Comparison of ENCODE assay signal across 8 cellular contexts in the genomic region with DNA sequence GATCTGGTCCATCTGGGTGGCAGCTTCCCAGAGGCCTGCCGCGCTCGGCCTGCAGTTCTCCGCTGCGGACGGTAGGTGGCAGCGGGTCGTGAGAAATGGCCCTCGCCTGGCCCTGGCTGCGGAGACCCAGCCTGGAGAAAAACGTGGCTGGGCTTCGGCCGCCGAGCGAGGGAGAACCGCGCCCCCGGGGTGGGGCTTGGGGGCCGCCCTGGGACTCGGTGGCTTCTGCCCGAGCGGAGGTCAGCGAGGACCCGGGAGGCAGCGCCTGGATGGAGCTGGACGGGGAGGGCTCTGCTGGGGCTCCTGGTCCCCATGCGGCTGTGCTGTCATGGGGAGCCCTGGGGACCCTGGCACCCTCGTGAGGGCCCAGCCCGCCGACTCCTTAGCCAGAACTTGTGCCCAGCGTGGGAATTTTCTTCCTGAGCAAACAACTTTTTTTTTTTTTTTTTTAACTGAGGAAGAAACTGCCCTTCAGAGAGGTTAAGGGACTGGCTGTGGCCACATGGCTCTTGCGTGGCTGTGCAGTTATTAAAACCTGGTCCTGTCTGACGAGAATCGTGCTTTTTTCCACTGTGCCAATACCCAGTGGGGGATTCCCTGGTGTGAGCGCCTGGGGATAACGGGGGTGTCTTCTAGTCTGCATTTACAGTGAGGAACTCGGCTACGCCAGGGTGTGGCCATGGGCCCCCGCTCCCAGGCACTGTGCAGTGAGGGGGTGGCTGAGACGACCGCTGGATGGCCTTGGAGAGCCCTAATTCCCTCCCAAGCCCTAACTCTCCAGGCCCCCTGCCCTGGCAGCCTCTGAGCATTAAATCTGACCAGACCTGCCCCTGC.
DNase-seq lines count a peak whose midpoint lies in the region; ATAC-seq and TF ChIP-seq lines count a peak whose summit lies in the region.

No MANE protein-coding gene starts in this region.

- H3K27me3 ChIP-seq in HAP-1 (ENCODE audit: low read depth) = no peaks in the 10 kb centered on the region
- no peaks in the 10 kb centered on the region for H3K27me3 ChIP-seq in ovary
- H3K27me3 ChIP-seq in thyroid gland = no peaks in the 10 kb centered on the region

- no peak overlapping the region for H3K27ac Mint-ChIP-seq in activated naive CD8-positive, alpha-beta T cell treated with anti-CD3 and anti-CD28 coated beads for 36 hours

- peak; percentile 99 for ATAC-seq in Right ventricle myocardium inferior

- no peak for TF ChIP-seq EP300 in ovary (IDR thresholded peaks at IDR 0.05)

- H3K36me3 ChIP-seq in HAP-1 (replicated peaks) = no peaks in the 10 kb centered on the region
- no peaks in the 10 kb centered on the region for H3K36me3 ChIP-seq in SK-N-MC (ENCODE audit: insufficient read depth, low read length)
- no peaks in the 10 kb centered on the region for H3K36me3 ChIP-seq in ovary
- H3K36me3 ChIP-seq in thyroid gland = no peaks in the 10 kb centered on the region

- peaks cover 2% of the 10 kb centered on the region for H3K4me1 Mint-ChIP-seq in activated naive CD8-positive, alpha-beta T cell treated with anti-CD3 and anti-CD28 coated beads for 36 hours

- peak overlapping the region; percentile 17 for H3K4me3 ChIP-seq in HAP-1
- H3K4me3 ChIP-seq in SK-N-MC = peak overlapping the region; percentile 76
- peak overlapping the region; percentile 25 for H3K4me3 ChIP-seq in ovary
- H3K4me3 ChIP-seq in thyroid gland (replicated peaks in 1 of 3) = peak overlapping the region in 2 of 3 donors; percentile 29

- WGBS in ovary, 3 donors = 6 to 9% (median 8%) methylated on average over 41 of the region's 41 CpGs
- 15 to 17% methylated on average over 25 to 26 of the region's 41 CpGs for WGBS in thyroid gland, 2 donors

- peak; percentile 8 for TF ChIP-seq POLR2A in ovary (IDR thresholded peaks at IDR 0.05)
- peak in 1 of 2 donors; percentile 45 for TF ChIP-seq POLR2A in thyroid gland (IDR thresholded peaks at IDR 0.05)

- H3K9me3 ChIP-seq in HAP-1 (no peaks in the 10 kb centered on the region), SK-N-MC (ENCODE audit: low read depth, low read length) (no peaks in the 10 kb centered on the region), ovary (no peaks in the 10 kb centered on the region), thyroid gland (no peaks in the 10 kb centered on the region)

- peak; percentile 95 to 98 (median 96) for TF ChIP-seq CTCF in ovary (IDR thresholded peaks at IDR 0.05)
- TF ChIP-seq CTCF in thyroid gland (IDR thresholded peaks at IDR 0.05) = peak; percentile 91 to 99 (median 99)

- H3K9ac ChIP-seq in SK-N-MC (ENCODE audit: insufficient read length) = peak overlapping the region; percentile 68

- H3K4me3 Mint-ChIP-seq in activated naive CD8-positive, alpha-beta T cell treated with anti-CD3 and anti-CD28 coated beads for 36 hours = no peak overlapping the region

- peaks cover 29% of the 10 kb centered on the region for H3K27me3 Mint-ChIP-seq in activated naive CD8-positive, alpha-beta T cell treated with anti-CD3 and anti-CD28 coated beads for 36 hours

- peak; percentile 3 for DNase-seq in GF-D8 (lab: John Stamatoyannopoulos, UW)
- peak; percentile 71 to 95 for DNase-seq in HAP-1 (ENCODE audit: low spot score in 2 of 2)
- DNase-seq in M059J (ENCODE audit: low read depth) = peak; percentile 88
- DNase-seq in SK-N-MC (ENCODE audit: low read depth, low spot score) = peak; percentile 44
- peak; percentile 82 for DNase-seq in activated naive CD8-positive, alpha-beta T cell treated with anti-CD3 and anti-CD28 coated beads for 36 hours
- DNase-seq in Right ventricle myocardium inferior (ENCODE audit: missing footprints) = peak; percentile 96
- peak; percentile 91 to 97 (median 93) for DNase-seq in ovary
- peak; percentile 93 to 96 for DNase-seq in thyroid gland

- H3K4me1 ChIP-seq in HAP-1 (peaks cover 5% of the 10 kb centered on the region), ovary (ENCODE audit: insufficient read depth) (peaks cover 6% of the 10 kb centered on the region), thyroid gland (peaks cover 4 to 14% of the 10 kb centered on the region in 2 donors)

- H3K9me3 Mint-ChIP-seq in activated naive CD8-positive, alpha-beta T cell treated with anti-CD3 and anti-CD28 coated beads for 36 hours = no peaks in the 10 kb centered on the region

- in situ Hi-C loops in HAP-1 (cut with MboI; ENCODE audit: low sequenced_read_pairs) = no loop called here

- H3K27ac ChIP-seq in SK-N-MC = peak overlapping the region; percentile 40; the same call in 1 of the 2 replicates
- peak overlapping the region in 1 of 2 donors; percentile 30 for H3K27ac ChIP-seq in ovary
- H3K27ac ChIP-seq in thyroid gland = peak overlapping the region; percentile 52 to 76 (median 68)

- intact Hi-C loops in Right ventricle myocardium inferior (cut with DNase I) = loop anchor here (2.0 to 5.0 kb wide), 4 partner anchors 120 to 1087 kb away; a partner anchor contains a TSS
- intact Hi-C loops in ovary (cut with DNase I) = loop anchor here (2.0 to 10.0 kb wide), 4 partner anchors 314 to 957 kb away; no protein-coding TSS in a partner anchor
- intact Hi-C loops in thyroid gland (cut with DNase I) = no loop called here

- H3K36me3 Mint-ChIP-seq in activated naive CD8-positive, alpha-beta T cell treated with anti-CD3 and anti-CD28 coated beads for 36 hours = no peaks in the 10 kb centered on the region

Comparison
In these comparisons a context has a peak if more than half of its experiments do, and no peak if none do; other contexts are left out.
1. DNase-seq: peak in every context shown above with its lines; median percentile 96 in Right ventricle myocardium inferior; 94 in thyroid gland; 93 in ovary; 88 in M059J; 83 in HAP-1; 82 in activated naive CD8-positive, alpha-beta T cell treated with anti-CD3 and anti-CD28 coated beads for 36 hours; 44 in SK-N-MC; 3 in GF-D8.
2. H3K4me3 ChIP-seq: peak in every context shown above with its lines; median percentile 76 in SK-N-MC; 29 in thyroid gland; 25 in ovary; 17 in HAP-1.